ENCODE assay signal across 9 cellular contexts in the genomic region with DNA sequence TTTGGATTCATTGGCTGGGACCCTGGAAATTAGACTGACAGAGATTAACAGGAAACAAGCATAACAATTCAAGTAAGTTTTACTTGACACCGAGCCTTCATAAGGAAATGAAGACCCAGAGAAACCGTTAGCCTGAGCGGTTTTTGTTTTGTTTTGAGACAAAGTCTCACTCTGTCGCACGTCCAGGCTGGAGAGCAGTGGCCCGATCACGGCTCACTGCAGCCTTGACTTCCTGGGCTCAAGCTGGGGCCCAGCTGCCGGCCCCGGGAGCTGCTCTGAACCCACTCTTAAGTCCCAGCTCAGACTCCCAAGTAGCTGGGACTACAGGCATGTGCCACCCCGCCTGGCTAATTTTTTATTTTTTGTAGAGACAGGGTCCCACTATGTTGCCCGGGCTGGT.
A peak's percentile ranks its signal among the peaks of the same experiment; 100 is the strongest.
DNase-seq lines count a peak whose midpoint lies in the region; ATAC-seq, FAIRE-seq and TF ChIP-seq lines count a peak whose summit lies in the region.
"Had no signal": no experiment of that assay in that cellular context is flagged by ENCODE, and none has a peak within 500 bp of the region (broad histone marks: within the 10 kb centered on the region; RNA-seq: fewer than 3 reads in every experiment).

No MANE protein-coding gene starts in this region.

- ATAC-seq in left cardiac atrium: no peak
- no peak for ATAC-seq in GM21515 (IDR thresholded peaks at IDR 0.05; ENCODE audit: unreplicated experiment)

- H3K9me2 ChIP-seq in OCI-LY1 (ENCODE audit: low read depth, low read length): no peaks in the 10 kb centered on the region

- H2AFZ ChIP-seq in OCI-LY1 (ENCODE audit: low read length): no peak overlapping the region

- H3K27ac ChIP-seq in cardiac muscle cell (peak overlapping the region; percentile 96), OCI-LY1 (ENCODE audit: low read depth, low read length, poor library complexity, severe bottlenecking) (peak overlapping the region; percentile 99), left ventricle myocardium inferior (replicated peaks) (peak overlapping the region; percentile 70), thymus (ENCODE audit: low read depth) (peak overlapping the region; percentile 86)
- H3K27ac ChIP-seq: epithelial cell of prostate had no signal

- intact Hi-C loops in left cardiac atrium (cut with DNase I) (no loop called here), left ventricle myocardium inferior (cut with micrococcal nuclease) (no loop called here)

- peaks cover 61% of the 10 kb centered on the region for H3K79me2 ChIP-seq in OCI-LY1 (ENCODE audit: insufficient read depth, low read length)

- FAIRE-seq in H54 (lab: Jason Lieb, UNC): no peak

- DNase-seq in cardiac muscle cell (ENCODE audit: low read depth in 1 of 2, low spot score in 1 of 2) (no peak), left cardiac atrium (no peak), left ventricle myocardium inferior (no peak), H54 (ENCODE audit: insufficient read length, low spot score) (no peak), kidney tubule cell (ENCODE audit: low spot score) (no peak)

- 15% methylated on average over 11 of the region's 11 CpGs for WGBS in thymus

- no peaks in the 10 kb centered on the region for H3K9me3 ChIP-seq in cardiac muscle cell (ENCODE audit: low read depth)
- no peaks in the 10 kb centered on the region for H3K9me3 ChIP-seq in OCI-LY1 (ENCODE audit: low read length)
- no peaks in the 10 kb centered on the region for H3K9me3 ChIP-seq in left ventricle myocardium inferior (replicated peaks)
- peaks cover 2% of the 10 kb centered on the region for H3K9me3 ChIP-seq in thymus (ENCODE audit: control insufficient read depth)

- H3K4me2 ChIP-seq in OCI-LY1 (ENCODE audit: low read length): peak overlapping the region; percentile 46

- peaks cover 8% of the 10 kb centered on the region for H3F3A ChIP-seq in OCI-LY1 (ENCODE audit: insufficient read depth, low read length)

- H3K27me3 ChIP-seq in cardiac muscle cell: no peaks in the 10 kb centered on the region
- no peaks in the 10 kb centered on the region for H3K27me3 ChIP-seq in OCI-LY1 (ENCODE audit: insufficient read depth, low read length)
- H3K27me3 ChIP-seq in left ventricle myocardium inferior (ENCODE audit: low read depth): no peaks in the 10 kb centered on the region
- H3K27me3 ChIP-seq in thymus (ENCODE audit: control insufficient read depth, insufficient read depth): no peaks in the 10 kb centered on the region

- H3K36me3 ChIP-seq in cardiac muscle cell (no peaks in the 10 kb centered on the region), OCI-LY1 (ENCODE audit: insufficient read depth, low read length) (peaks cover 56% of the 10 kb centered on the region; the same call in 1 of the 2 replicates), left ventricle myocardium inferior (no peaks in the 10 kb centered on the region), thymus (ENCODE audit: control insufficient read depth, insufficient read depth) (peaks cover 27% of the 10 kb centered on the region)

- H3K4me1 ChIP-seq in cardiac muscle cell (ENCODE audit: low read depth): peaks cover 63% of the 10 kb centered on the region
- peaks cover 99% of the 10 kb centered on the region for H3K4me1 ChIP-seq in OCI-LY1 (ENCODE audit: insufficient read depth, low read length, severe bottlenecking)
- peaks cover 97% of the 10 kb centered on the region for H3K4me1 ChIP-seq in left ventricle myocardium inferior
- H3K4me1 ChIP-seq in thymus (ENCODE audit: control insufficient read depth, insufficient read depth, low read length): peaks cover 65% of the 10 kb centered on the region

- no peak for TF ChIP-seq CTCF in cardiac muscle cell (IDR thresholded peaks at IDR 0.05; ENCODE audit: low read depth, low read length)
- no peak for TF ChIP-seq CTCF in OCI-LY1 (IDR thresholded peaks at IDR 0.05; ENCODE audit: low read length)
- TF ChIP-seq CTCF in left ventricle myocardium inferior (IDR thresholded peaks at IDR 0.05; ENCODE audit: borderline replicate concordance): no peak

- H3K4me3 ChIP-seq in cardiac muscle cell (no peak overlapping the region), OCI-LY1 (ENCODE audit: low read depth, low read length, poor library complexity, severe bottlenecking) (peak overlapping the region; percentile 34), left ventricle myocardium inferior (no peak overlapping the region), thymus (ENCODE audit: low read length) (peak overlapping the region; percentile 27)

- H3K9ac ChIP-seq in OCI-LY1 (ENCODE audit: low read length): peak overlapping the region; percentile 97

- H4K20me1 ChIP-seq in OCI-LY1 (ENCODE audit: insufficient read depth, low read length): no peaks in the 10 kb centered on the region

- TF ChIP-seq POLR2A in H54 (IDR thresholded peaks at IDR 0.05; ENCODE audit: low read depth, low read length): no peak

Comparison
In these comparisons a context has a peak if more than half of its experiments do, and no peak if none do; other contexts are left out.
1. H3K4me3 ChIP-seq: peak in OCI-LY1 (single experiment) and thymus (single experiment); none in cardiac muscle cell (single experiment) and left ventricle myocardium inferior (single experiment).
2. Peak in every context shown above with its lines, with median percentiles within 50 percentile points of each other: H3K27ac ChIP-seq.